In genomic region chr1:27099904-27100796, GRCh38 we compare ENCODE assay signal across 7 cellular contexts. TPM values are rescaled to one million over a fixed set of nuclear protein-coding genes. Genes with fewer than 3 reads are reported as not detected.
A peak's percentile ranks its signal among the peaks of the same experiment; 100 is the strongest.
DNase-seq lines count a peak whose midpoint lies in the region; ATAC-seq and TF ChIP-seq lines count a peak whose summit lies in the region.

No MANE protein-coding gene starts in this region.

- TF ChIP-seq RAD21 in IMR-90 (IDR thresholded peaks at IDR 0.05; ENCODE audit: low read length): no peak

- peak overlapping the region; percentile 91 for H2AFZ ChIP-seq in IMR-90 (replicated peaks; ENCODE audit: low read length, poor library complexity)

- peak overlapping the region; percentile 53 for H3K23ac ChIP-seq in IMR-90 (ENCODE audit: low read depth, low read length)

- CTCF ChIA-PET in IMR-90 (lab: Yijun Ruan, JAX): interaction anchor here (0.7 to 8.4 kb wide), 5 partner anchors 10 to 184 kb away, joined by 3 to 65 read pairs (median 4); no protein-coding TSS in a partner anchor

- H2BK120ac ChIP-seq in IMR-90 (ENCODE audit: low read depth, low read length): peak overlapping the region; percentile 76

- peak overlapping the region; percentile 27; the same call in 1 of the 2 replicates for H3K56ac ChIP-seq in IMR-90 (ENCODE audit: extremely low read depth, insufficient read depth, low read length)

- H2AK5ac ChIP-seq in IMR-90 (ENCODE audit: low read depth, low read length): peak overlapping the region; percentile 71; the same call in 1 of the 2 replicates

- no peak for DNase-seq in IMR-90
- peak; percentile 74 for DNase-seq in adipocyte (ENCODE audit: low read depth)
- DNase-seq in iris pigment epithelial cell (ENCODE audit: low read depth): peak; percentile 56
- no peak for DNase-seq in substantia nigra (lab: John Stamatoyannopoulos, UW)
- no peak for DNase-seq in GF-D8 (lab: John Stamatoyannopoulos, UW)
- DNase-seq in MV-4-11 (lab: John Stamatoyannopoulos, UW): no peak
- no peak for DNase-seq in mesenteric fat pad (ENCODE audit: low spot score)

- H3K9ac ChIP-seq in IMR-90 (ENCODE audit: low read depth, low read length) (peak overlapping the region; percentile 12), adipocyte (ENCODE audit: low read length) (peak overlapping the region; percentile 72)

- intact Hi-C loops in IMR-90 (cut with micrococcal nuclease): loop anchor here (5.0 kb wide), 1 partner anchor 292 kb away; the partner anchor contains the start of gene GPR3

- H3K36me3 ChIP-seq in IMR-90 (ENCODE audit: control insufficient read depth, insufficient read depth, low read length): 0 out of 2 replicates have a peak, but pooled peaks cover 3% of the 10 kb centered on the region
- peaks cover 17% of the 10 kb centered on the region for H3K36me3 ChIP-seq in adipocyte (ENCODE audit: control insufficient read depth, insufficient read depth, low read length, severe bottlenecking)

- H3K4me1 ChIP-seq in IMR-90 (ENCODE audit: control insufficient read depth, insufficient read depth, low read length) (peaks cover 16% of the 10 kb centered on the region), adipocyte (ENCODE audit: control insufficient read depth, insufficient read depth, low read length) (peaks cover 31% of the 10 kb centered on the region)

- H3K27me3 ChIP-seq in IMR-90 (ENCODE audit: control insufficient read depth, insufficient read depth, low read length): no peaks in the 10 kb centered on the region
- no peaks in the 10 kb centered on the region for H3K27me3 ChIP-seq in adipocyte (replicated peaks; ENCODE audit: control insufficient read depth, insufficient read depth, low read length)

- no peaks in the 10 kb centered on the region for H4K20me1 ChIP-seq in IMR-90 (ENCODE audit: insufficient read depth, low read length)

- peak; percentile 71 for ATAC-seq in IMR-90 (ENCODE audit: low read depth)

- peak; percentile 6; the same call in 1 of the 2 replicates for TF ChIP-seq POLR2A in IMR-90 (IDR thresholded peaks at IDR 0.05; ENCODE audit: low read depth, low read length)

- H3K9me1 ChIP-seq in IMR-90 (ENCODE audit: insufficient read depth, low read length): 0 out of 2 replicates have a peak, but pooled peaks cover 4% of the 10 kb centered on the region

- no peaks in the 10 kb centered on the region for H3K9me3 ChIP-seq in IMR-90 (ENCODE audit: control insufficient read depth, insufficient read depth, low read length)
- no peaks in the 10 kb centered on the region for H3K9me3 ChIP-seq in adipocyte (ENCODE audit: control insufficient read depth, low read length)

- in situ Hi-C loops in IMR-90 (cut with MboI; ENCODE audit: low sequenced_read_pairs): loop anchor here (5.0 to 10.0 kb wide), 5 partner anchors 53 to 295 kb away; partner anchors contain the start of genes GPR3 and KDF1

- 69% methylated on average over 28 of the region's 34 CpGs; no CpG with 5 or more reads in 1 of the 2 experiments for WGBS in IMR-90 (ENCODE audit: extremely low coverage in 2 of 2, insufficient read length in 1 of 2), 2 experiments

- peak overlapping the region; percentile 65 for H2BK5ac ChIP-seq in IMR-90 (ENCODE audit: low read depth, low read length, poor library complexity, severe bottlenecking)

- H3K18ac ChIP-seq in IMR-90 (ENCODE audit: low read depth, low read length): peak overlapping the region; percentile 51

- peak overlapping the region; percentile 40 for H2BK20ac ChIP-seq in IMR-90 (ENCODE audit: low read depth, low read length)

- H2AK9ac ChIP-seq in IMR-90 (replicated peaks; ENCODE audit: low read depth, low read length, poor library complexity): peak overlapping the region; percentile 97

- TF ChIP-seq CTCF in IMR-90 (conservative IDR thresholded peaks at IDR 0.05; ENCODE audit: low read depth, low read length): no peak

- POLR2A ChIA-PET in IMR-90 (lab: Charles Lee; ENCODE audit: unreplicated experiment): interaction anchor here (0.5 to 0.6 kb wide), 4 partner anchors 38 to 186 kb away, joined by 3 to 8 read pairs (median 6); no protein-coding TSS in a partner anchor

- H3K14ac ChIP-seq in IMR-90 (replicated peaks; ENCODE audit: low read depth, low read length): peak overlapping the region; percentile 66

- H3K4me3 ChIP-seq in IMR-90 (ENCODE audit: insufficient read depth, low read depth, low read length) (no peak overlapping the region), adipocyte (ENCODE audit: low read length) (peak overlapping the region; percentile 51)

- peak overlapping the region; percentile 81 for H4K91ac ChIP-seq in IMR-90 (ENCODE audit: insufficient read depth, low read depth, low read length)

- H4K5ac ChIP-seq in IMR-90 (ENCODE audit: low read depth, low read length): peak overlapping the region; percentile 39

- peak overlapping the region; percentile 54 for H3K4ac ChIP-seq in IMR-90 (ENCODE audit: low read depth, low read length)

- peak overlapping the region; percentile 11 to 68; a peak in 3 of 4 replicates for H4K8ac ChIP-seq in IMR-90 (ENCODE audit: low read depth in 2 of 2, low read length in 2 of 2)

- H3K27ac ChIP-seq in IMR-90 (ENCODE audit: insufficient read depth, low read length) (peak overlapping the region; percentile 63), substantia nigra (ENCODE audit: low read depth, low read length, poor library complexity, severe bottlenecking) (peak overlapping the region; percentile 21)

- 0 out of 3 replicates have a peak overlapping the region, but pooled peaks have one; percentile 62 for H2BK15ac ChIP-seq in IMR-90 (ENCODE audit: low read depth, low read length)

- peaks cover 0 to 6% of the 10 kb centered on the region in 2 experiments; a peak in 1 of 4 replicates for H3K79me1 ChIP-seq in IMR-90 (ENCODE audit: low read depth in 1 of 2, low read length in 2 of 2)

- H3K4me2 ChIP-seq in IMR-90 (ENCODE audit: low read depth, low read length): peak overlapping the region; percentile 15

- no TSS peak for BruUV-seq in IMR-90 (replicated peaks; lab: Mats Ljungman, UMichigan)

- dilution Hi-C loops in IMR-90 (cut with HindIII; ENCODE audit: low sequenced_read_pairs, unreplicated experiment): no loop called here

TF ChIP-seq in IMR-90, 13 proteins besides CTCF, POLR2A, EP300 and RAD21:
- TF ChIP-seq RCOR1 (IDR thresholded peaks at IDR 0.05; ENCODE audit: insufficient replicate concordance, low read length): no peak
- TF ChIP-seq CHD1 (IDR thresholded peaks at IDR 0.05; ENCODE audit: low read depth, low read length): no peak
- TF ChIP-seq MAFK (IDR thresholded peaks at IDR 0.05; ENCODE audit: low read depth, low read length): no peak
- TF ChIP-seq, protein P1, sequence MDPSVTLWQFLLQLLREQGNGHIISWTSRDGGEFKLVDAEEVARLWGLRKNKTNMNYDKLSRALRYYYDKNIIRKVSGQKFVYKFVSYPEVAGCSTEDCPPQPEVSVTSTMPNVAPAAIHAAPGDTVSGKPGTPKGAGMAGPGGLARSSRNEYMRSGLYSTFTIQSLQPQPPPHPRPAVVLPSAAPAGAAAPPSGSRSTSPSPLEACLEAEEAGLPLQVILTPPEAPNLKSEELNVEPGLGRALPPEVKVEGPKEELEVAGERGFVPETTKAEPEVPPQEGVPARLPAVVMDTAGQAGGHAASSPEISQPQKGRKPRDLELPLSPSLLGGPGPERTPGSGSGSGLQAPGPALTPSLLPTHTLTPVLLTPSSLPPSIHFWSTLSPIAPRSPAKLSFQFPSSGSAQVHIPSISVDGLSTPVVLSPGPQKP (IDR thresholded peaks at IDR 0.05; ENCODE audit: borderline replicate concordance, low read depth, low read length): no peak
- TF ChIP-seq MAZ (IDR thresholded peaks at IDR 0.05; ENCODE audit: borderline replicate concordance, low read depth, low read length): no peak
- no peak for TF ChIP-seq SMC3 (IDR thresholded peaks at IDR 0.05; ENCODE audit: low read depth, low read length)
- no peak for TF ChIP-seq NFE2L2 (IDR thresholded peaks at IDR 0.05; ENCODE audit: low read depth, low read length)
- no peak for TF ChIP-seq BHLHE40 (IDR thresholded peaks at IDR 0.05; ENCODE audit: low read depth, low read length)
- TF ChIP-seq MXI1 (IDR thresholded peaks at IDR 0.05; ENCODE audit: borderline replicate concordance, low read depth, low read length): no peak
- no peak for TF ChIP-seq CEBPB (IDR thresholded peaks at IDR 0.05; ENCODE audit: low read depth, low read length)

RNA-seq across cellular contexts. Expression of gene SLC9A1, which starts 54.8 kb away (rescaled TPM):
- total RNA-seq in IMR-90 (2012; rRNA removed): 1.9 and 2.0 TPM in 2 replicates
- polyA plus RNA-seq in IMR-90 (2012; rRNA removed): 20.5 and 21.2 TPM in 2 replicates
- 14.3 and 19.8 TPM in 2 replicates for polyA plus RNA-seq in IMR-90 (2012; cell fraction: cytosol; rRNA removed)
- polyA plus RNA-seq in IMR-90 (2012; cell fraction: nucleus; rRNA removed; ENCODE audit: low replicate concordance): 30.7 and 36.7 TPM in 2 replicates
- 24.4 TPM for total RNA-seq in mesenteric fat pad

Comparison
In these comparisons a context has a peak if more than half of its experiments do, and no peak if none do; other contexts are left out.
1. DNase-seq: peak in adipocyte (single experiment) and iris pigment epithelial cell (single experiment); none in IMR-90 (single experiment), substantia nigra (0 of 49), GF-D8 (single experiment), MV-4-11 (single experiment) and mesenteric fat pad (single experiment).